In genomic region chr19:17183858-17184271, GRCh38 we compare ENCODE assay signal across 1 cellular context.
TF ChIP-seq lines count a peak whose summit lies in the region.

No MANE protein-coding gene starts in this region.

TF ChIP-seq in HepG2, 621 proteins besides CTCF, POLR2A, EP300 and RAD21 (continued from another document):
- TF ChIP-seq ZNF512B (CRISPR knock-in tag; IDR thresholded peaks at IDR 0.05; ENCODE audit: borderline replicate concordance) (no peak), ZNF740 (CRISPR knock-in tag; IDR thresholded peaks at IDR 0.05) (no peak)
TF ChIP-seq in HepG2: peak in this region for 0.
